In the genomic region with DNA sequence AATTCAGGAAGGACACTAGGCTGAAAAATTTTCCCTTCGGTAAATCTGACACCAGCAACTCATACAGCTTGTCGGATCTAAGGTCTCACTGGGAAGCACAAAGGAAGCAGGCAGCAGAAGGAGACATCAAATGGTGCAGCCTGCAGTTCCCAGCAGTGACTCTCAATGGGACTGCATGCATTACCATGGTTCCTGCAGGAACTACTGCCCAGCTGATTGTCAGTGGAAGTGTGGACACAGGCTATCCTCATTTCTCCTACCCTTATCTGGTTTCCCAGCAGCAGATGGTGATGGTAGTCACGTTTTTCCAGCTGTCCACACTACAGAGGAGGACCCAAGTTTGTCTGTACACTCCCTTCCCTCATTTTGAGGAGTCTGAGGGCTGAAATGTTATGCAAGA, we compare ENCODE assay signal across 24 cellular contexts.
"Had no signal": no experiment of that assay in that cellular context is flagged by ENCODE, and none has a peak within 500 bp of the region (broad histone marks: within the 10 kb centered on the region; RNA-seq: fewer than 3 reads in every experiment).

No MANE protein-coding gene starts in this region.

- H3K27me3 Mint-ChIP-seq: activated CD4-positive, alpha-beta T cell treated with anti-CD3 and anti-CD28 coated beads for 36 hours; central memory CD8-positive, alpha-beta T cell; dendritic cell treated with granulocyte-macrophage colony-stimulating factor and Interleukin-4, amounts not matched to agents 40 ng/mL and 50 ng/mL, for 4 days; progenitor cell of endocrine pancreas had no signal

- H3K4me3 ChIP-seq: heart right ventricle, left ventricle myocardium inferior, lung, ovary, right lobe of liver, tibial nerve had no signal

- H3K9me3 ChIP-seq: ovary, right lobe of liver had no signal

- H3K4me3 Mint-ChIP-seq: activated CD4-positive, alpha-beta T cell treated with anti-CD3 and anti-CD28 coated beads for 36 hours; activated T-cell treated with anti-CD3 and anti-CD28 coated beads, Interleukin-2, amount 50 U/mL, for 72 hours; central memory CD8-positive, alpha-beta T cell; dendritic cell treated with granulocyte-macrophage colony-stimulating factor and Interleukin-4, amounts not matched to agents 40 ng/mL and 50 ng/mL, for 4 days; endodermal cell; nephron; T-helper 2 cell treated with Interferon-gamma antibody and Interleukin-4, amounts not matched to agents 5 μg/mL and 100 μg/mL, for 36 hours had no signal

- H3K27me3 ChIP-seq: ovary, right lobe of liver, tibial nerve had no signal

- H3K36me3 ChIP-seq: heart right ventricle, left ventricle myocardium inferior, ovary, right lobe of liver, tibial nerve had no signal

- H3K4me1 Mint-ChIP-seq: activated CD4-positive, alpha-beta T cell treated with anti-CD3 and anti-CD28 coated beads for 36 hours; central memory CD8-positive, alpha-beta T cell; endodermal cell; nephron had no signal

- H3K9me3 Mint-ChIP-seq: central memory CD8-positive, alpha-beta T cell had no signal

- DNase-seq: activated CD4-positive, alpha-beta T cell treated with anti-CD3 and anti-CD28 coated beads for 36 hours; activated CD4-positive, alpha-beta T cell treated with anti-CD3 and anti-CD28 coated beads, Interleukin-2, amount 50 U/mL, for 4 hours; activated CD4-positive, CD25-positive, alpha-beta regulatory T cell; activated naive CD4-positive, alpha-beta T cell; activated T-cell treated with anti-CD3 and anti-CD28 coated beads for 4 hours; activated T-cell treated with anti-CD3 and anti-CD28 coated beads, Interleukin-2, amount 50 U/mL, for 72 hours; endodermal cell; foreskin fibroblast; heart right ventricle; left ventricle myocardium inferior; ovary; right lobe of liver; stimulated activated CD4-positive, alpha-beta T cell treated with anti-CD3 and anti-CD28 coated beads, Interleukin-2, amount 100 ng/mL, for 48 hours; stimulated activated naive CD4-positive, alpha-beta T cell treated with Interleukin-2 at 50 U/mL for 16 hours had no signal

- FAIRE-seq: bronchial epithelial cell, islet of Langerhans had no signal

- H3K27ac ChIP-seq: heart right ventricle, left ventricle myocardium inferior, ovary, right lobe of liver, tibial nerve had no signal

- H3K4me1 ChIP-seq: heart right ventricle, left ventricle myocardium inferior, right lobe of liver, tibial nerve had no signal

- H3K27ac Mint-ChIP-seq: activated CD4-positive, alpha-beta T cell treated with anti-CD3 and anti-CD28 coated beads for 36 hours; activated naive CD4-positive, alpha-beta T cell treated with anti-CD3 and anti-CD28 coated beads, Interleukin-2, amount 50 U/mL, for 72 hours; activated T-cell treated with anti-CD3 and anti-CD28 coated beads, Interleukin-2, amount 50 U/mL, for 72 hours; dendritic cell treated with granulocyte-macrophage colony-stimulating factor and Interleukin-4, amounts not matched to agents 40 ng/mL and 50 ng/mL, for 4 days; endodermal cell; nephron; progenitor cell of endocrine pancreas; T-helper 2 cell treated with Interferon-gamma antibody and Interleukin-4, amounts not matched to agents 5 μg/mL and 100 μg/mL, for 36 hours had no signal
